ENCODE assay signal across 14 cellular contexts in the genomic region with DNA sequence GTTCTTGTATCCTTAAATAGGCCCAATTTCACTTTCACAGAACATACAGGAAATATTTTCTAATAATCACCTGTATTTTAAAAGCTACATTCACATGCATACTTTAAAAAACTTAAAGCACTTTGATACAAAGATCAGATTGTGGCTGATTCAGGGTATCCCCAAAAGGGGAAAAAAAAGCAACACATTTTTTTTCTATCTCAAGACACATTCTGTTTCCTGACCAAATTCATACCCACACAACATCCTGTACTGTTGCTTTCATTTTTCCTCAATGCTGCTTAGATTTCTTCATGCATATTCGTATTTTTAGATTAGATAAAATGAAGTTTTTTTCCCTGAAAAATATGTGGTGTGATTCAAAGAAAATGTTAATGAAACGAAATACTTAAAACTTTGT.
DNase-seq lines count a peak whose midpoint lies in the region; ATAC-seq and TF ChIP-seq lines count a peak whose summit lies in the region.
"Had no signal": no experiment of that assay in that cellular context is flagged by ENCODE, and none has a peak within 500 bp of the region (broad histone marks: within the 10 kb centered on the region; RNA-seq: fewer than 3 reads in every experiment).

No MANE protein-coding gene starts in this region.

- ATAC-seq in GM18868 (IDR thresholded peaks at IDR 0.05; ENCODE audit: unreplicated experiment) = peak; percentile 31
- peak; percentile 69 for ATAC-seq in central memory CD8-positive, alpha-beta T cell (replicated peaks; ENCODE audit: extremely low read depth, poor library complexity, severe bottlenecking)
- peak; percentile 79 to 96 (median 84) for ATAC-seq in natural killer cell
- ATAC-seq: Panc1 had no signal

- no peak overlapping the region for H3K4me3 Mint-ChIP-seq in central memory CD8-positive, alpha-beta T cell
- H3K4me3 Mint-ChIP-seq in natural killer cell = peak overlapping the region; percentile 79
- no peak overlapping the region for H3K4me3 Mint-ChIP-seq in activated T-helper 2 cell treated with anti-CD3 and anti-CD28 coated beads, Interferon-gamma antibody, Interleukin-2, Interleukin-4, amounts not matched to agents 10 μg/mL and 5 μg/mL and 100 μg/mL, durations not matched to agents 14 hours and 24 hours and 36 hours (ENCODE audit: low read depth)
- H3K4me3 Mint-ChIP-seq: CD4-positive, CD25-positive, alpha-beta regulatory T cell had no signal

- no peak overlapping the region for H3K27ac Mint-ChIP-seq in central memory CD8-positive, alpha-beta T cell (ENCODE audit: low read depth)
- peak overlapping the region; percentile 74 to 75 for H3K27ac Mint-ChIP-seq in natural killer cell
- H3K27ac Mint-ChIP-seq in activated T-helper 2 cell treated with anti-CD3 and anti-CD28 coated beads, Interferon-gamma antibody, Interleukin-2, Interleukin-4, amounts not matched to agents 10 μg/mL and 5 μg/mL and 100 μg/mL, durations not matched to agents 14 hours and 24 hours and 36 hours = no peak overlapping the region
- H3K27ac Mint-ChIP-seq: CD4-positive, CD25-positive, alpha-beta regulatory T cell had no signal

- no peaks in the 10 kb centered on the region for H3K27me3 ChIP-seq in dorsolateral prefrontal cortex

- intact Hi-C loops in natural killer cell (cut with micrococcal nuclease) = no loop called here
- intact Hi-C loops in dorsolateral prefrontal cortex (cut with DNase I) = no loop called here
- intact Hi-C loops in activated T-helper 2 cell treated with anti-CD3 and anti-CD28 coated beads, Interferon-gamma antibody, Interleukin-2, Interleukin-4, amounts not matched to agents 10 μg/mL and 5 μg/mL and 100 μg/mL, durations not matched to agents 14 hours and 24 hours and 36 hours (cut with micrococcal nuclease) = no loop called here

- H3K9me3 Mint-ChIP-seq in central memory CD8-positive, alpha-beta T cell = no peaks in the 10 kb centered on the region
- no peaks in the 10 kb centered on the region for H3K9me3 Mint-ChIP-seq in natural killer cell
- H3K9me3 Mint-ChIP-seq in activated T-helper 2 cell treated with anti-CD3 and anti-CD28 coated beads, Interferon-gamma antibody, Interleukin-2, Interleukin-4, amounts not matched to agents 10 μg/mL and 5 μg/mL and 100 μg/mL, durations not matched to agents 14 hours and 24 hours and 36 hours = no peaks in the 10 kb centered on the region
- H3K9me3 Mint-ChIP-seq: CD4-positive, CD25-positive, alpha-beta regulatory T cell had no signal

- no peak for TF ChIP-seq CTCF in natural killer cell (IDR thresholded peaks at IDR 0.05)
- TF ChIP-seq CTCF in dorsolateral prefrontal cortex (IDR thresholded peaks at IDR 0.05 in 54 of 56, conservative IDR thresholded peaks at IDR 0.05 in 2 of 56; ENCODE audit: low read depth in 1 of 56, partially characterized antibody in 56 of 56) = no peak

- no peaks in the 10 kb centered on the region for H3K27me3 Mint-ChIP-seq in central memory CD8-positive, alpha-beta T cell
- peaks cover under 1 to 21% of the 10 kb centered on the region in 2 donors for H3K27me3 Mint-ChIP-seq in natural killer cell (ENCODE audit: low read depth in 2 of 2)
- H3K27me3 Mint-ChIP-seq in activated T-helper 2 cell treated with anti-CD3 and anti-CD28 coated beads, Interferon-gamma antibody, Interleukin-2, Interleukin-4, amounts not matched to agents 10 μg/mL and 5 μg/mL and 100 μg/mL, durations not matched to agents 14 hours and 24 hours and 36 hours (ENCODE audit: low read depth) = peaks cover under 1% of the 10 kb centered on the region

- H3K27ac ChIP-seq in dorsolateral prefrontal cortex = peak overlapping the region in 6 of 59 donors; percentile 2 to 41 (median 17)

- H3K4me3 ChIP-seq in Jurkat, Clone E6-1 (ENCODE audit: low read length) = no peak overlapping the region
- H3K4me3 ChIP-seq in dorsolateral prefrontal cortex = peak overlapping the region in 19 of 59 donors; percentile 2 to 36 (median 13)

- peaks cover 22% of the 10 kb centered on the region for H3K4me1 Mint-ChIP-seq in central memory CD8-positive, alpha-beta T cell
- H3K4me1 Mint-ChIP-seq in natural killer cell = peaks cover 38 to 43% of the 10 kb centered on the region in 2 donors
- peaks cover 8% of the 10 kb centered on the region for H3K4me1 Mint-ChIP-seq in activated T-helper 2 cell treated with anti-CD3 and anti-CD28 coated beads, Interferon-gamma antibody, Interleukin-2, Interleukin-4, amounts not matched to agents 10 μg/mL and 5 μg/mL and 100 μg/mL, durations not matched to agents 14 hours and 24 hours and 36 hours (ENCODE audit: low read depth)
- H3K4me1 Mint-ChIP-seq: CD4-positive, CD25-positive, alpha-beta regulatory T cell had no signal

- peak; percentile 7 for DNase-seq in Jurkat, Clone E6-1 (ENCODE audit: low read depth, low spot score)
- DNase-seq in central memory CD8-positive, alpha-beta T cell (ENCODE audit: low spot score in 2 of 2) = no peak
- DNase-seq in natural killer cell (no peak), dorsolateral prefrontal cortex (no peak), GOT3 (lab: John Stamatoyannopoulos, UW) (no peak)
- DNase-seq in activated T-helper 2 cell treated with anti-CD3 and anti-CD28 coated beads, Interferon-gamma antibody, Interleukin-2, Interleukin-4, amounts not matched to agents 10 μg/mL and 5 μg/mL and 100 μg/mL, durations not matched to agents 14 hours and 24 hours and 36 hours (ENCODE audit: low spot score) = no peak
- DNase-seq: CD4-positive, CD25-positive, alpha-beta regulatory T cell; DMS79; Karpas-422; NCI-H1105; NCI-H1694 treated with DMSO at 0.1 percent for 48 hours; NCI-H748 treated with DMSO at 0.1 percent for 48 hours had no signal

- no peaks in the 10 kb centered on the region for H3K36me3 Mint-ChIP-seq in central memory CD8-positive, alpha-beta T cell (ENCODE audit: insufficient read depth)
- H3K36me3 Mint-ChIP-seq in natural killer cell = no peaks in the 10 kb centered on the region
- no peaks in the 10 kb centered on the region for H3K36me3 Mint-ChIP-seq in activated T-helper 2 cell treated with anti-CD3 and anti-CD28 coated beads, Interferon-gamma antibody, Interleukin-2, Interleukin-4, amounts not matched to agents 10 μg/mL and 5 μg/mL and 100 μg/mL, durations not matched to agents 14 hours and 24 hours and 36 hours (ENCODE audit: low read depth)
- H3K36me3 Mint-ChIP-seq: CD4-positive, CD25-positive, alpha-beta regulatory T cell had no signal

Comparison
In these comparisons a context has a peak if more than half of its experiments do, and no peak if none do; other contexts are left out.
1. ATAC-seq: peak in every context shown above with its lines; median percentile 84 in natural killer cell; 69 in central memory CD8-positive, alpha-beta T cell; 31 in GM18868.
2. H3K27ac Mint-ChIP-seq: peak in natural killer cell (2 of 2); none in central memory CD8-positive, alpha-beta T cell (single experiment) and activated T-helper 2 cell treated with anti-CD3 and anti-CD28 coated beads, Interferon-gamma antibody, Interleukin-2, Interleukin-4, amounts not matched to agents 10 μg/mL and 5 μg/mL and 100 μg/mL, durations not matched to agents 14 hours and 24 hours and 36 hours (single experiment).